10 cellular contexts compared by ENCODE assay signal in the genomic region with DNA sequence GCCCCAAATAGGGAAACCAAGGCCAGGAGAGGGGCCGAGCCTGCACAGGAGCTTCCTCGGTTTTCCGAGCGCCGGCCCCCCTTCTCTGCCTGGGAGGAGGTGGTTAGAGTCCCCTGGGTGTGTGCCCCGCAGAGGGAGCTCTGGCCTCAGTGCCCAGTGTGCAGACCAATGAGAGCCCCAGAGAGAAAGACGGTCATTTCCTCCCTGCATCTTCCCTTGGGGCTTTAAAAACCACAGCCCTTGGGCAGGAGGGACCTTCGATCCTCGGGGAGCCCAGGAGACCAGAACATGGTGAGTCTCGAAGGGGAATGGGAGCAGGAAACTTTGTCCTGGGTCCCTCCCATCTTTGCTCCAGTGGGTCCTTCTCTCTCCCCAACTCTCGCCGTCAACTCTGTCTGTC. TPM values are rescaled to one million over a fixed set of nuclear protein-coding genes. Genes with fewer than 3 reads are reported as not detected.
A peak's percentile ranks its signal among the peaks of the same experiment; 100 is the strongest.
DNase-seq lines count a peak whose midpoint lies in the region; ATAC-seq and TF ChIP-seq lines count a peak whose summit lies in the region.
"Had no signal": no experiment of that assay in that cellular context is flagged by ENCODE, and none has a peak within 500 bp of the region (broad histone marks: within the 10 kb centered on the region; RNA-seq: fewer than 3 reads in every experiment).

TSS of gene C5AR1 (plus strand) at position 254 of the 400 bp plus-strand sequence. CDS start at position 289, 35 bp downstream.

- H3K27ac Mint-ChIP-seq in immature natural killer cell, result no peak within 1 kb of the TSS

- peak within 1 kb of the TSS in 31 of 59 donors; percentile 4 to 51 (median 20) for H3K4me3 ChIP-seq in dorsolateral prefrontal cortex
- peak within 1 kb of the TSS; percentile 50 for H3K4me3 ChIP-seq in mononuclear cell (ENCODE audit: low read length)
- H3K4me3 ChIP-seq in tibial nerve, result peak within 1 kb of the TSS in 2 of 4 donors; percentile 17 to 43
- H3K4me3 ChIP-seq: SJSA1 had no signal

- TF ChIP-seq POLR2A in tibial nerve (IDR thresholded peaks at IDR 0.05), result peak in 1 of 2 donors; percentile 36

- peaks cover 0 to 1% (median 0%) of the 10 kb centered on the region in 6 donors for H3K9me3 Mint-ChIP-seq in immature natural killer cell

- H3K36me3 ChIP-seq in tibial nerve, result no peaks in the 10 kb centered on the region
- H3K36me3 ChIP-seq: SJSA1 had no signal

- H3K9me3 ChIP-seq in mononuclear cell (ENCODE audit: low read depth, low read length), result no peaks in the 10 kb centered on the region
- no peaks in the 10 kb centered on the region for H3K9me3 ChIP-seq in tibial nerve
- H3K9me3 ChIP-seq: SJSA1 had no signal

- WGBS in tibial nerve, 2 donors, result 25 to 37% methylated on average over 12 of the region's 12 CpGs

- ATAC-seq in HG03139 (IDR thresholded peaks at IDR 0.05; ENCODE audit: unreplicated experiment) (no peak), HG03196 (IDR thresholded peaks at IDR 0.05; ENCODE audit: unreplicated experiment) (no peak)
- ATAC-seq: foreskin keratinocyte had no signal

- intact Hi-C loops in dorsolateral prefrontal cortex (cut with DNase I), result no loop called here

- peak within 1 kb of the TSS in 19 of 59 donors; percentile 4 to 63 (median 29) for H3K27ac ChIP-seq in dorsolateral prefrontal cortex
- peak within 1 kb of the TSS in 2 of 4 donors; percentile 62 to 72 for H3K27ac ChIP-seq in tibial nerve
- H3K27ac ChIP-seq: foreskin keratinocyte, SJSA1 had no signal

- no peak within 1 kb of the TSS for H3K4me3 Mint-ChIP-seq in immature natural killer cell

- peaks cover 60% of the 10 kb centered on the region for H3K4me1 ChIP-seq in mononuclear cell (ENCODE audit: insufficient read depth, low read length)
- peaks cover 0 to 15% (median 4%) of the 10 kb centered on the region in 4 donors for H3K4me1 ChIP-seq in tibial nerve
- H3K4me1 ChIP-seq: foreskin keratinocyte, SJSA1 had no signal

- H3K4me1 Mint-ChIP-seq in immature natural killer cell, result peaks cover 6% of the 10 kb centered on the region in 2 donors

- peaks cover 0 to 4% (median 0%) of the 10 kb centered on the region in 3 donors for H3K36me3 Mint-ChIP-seq in immature natural killer cell

- peak; percentile 20 for DNase-seq in MV-4-11 (lab: John Stamatoyannopoulos, UW)
- peak in 1 of 10 donors; percentile 29 for DNase-seq in dorsolateral prefrontal cortex
- DNase-seq in tibial nerve (ENCODE audit: low spot score in 2 of 2), result no peak
- no peak for DNase-seq in immature natural killer cell
- DNase-seq: activated CD4-positive, alpha-beta T cell treated with anti-CD3 and anti-CD28 coated beads, Interleukin-2, amount 50 U/mL, for 1 hour; foreskin keratinocyte had no signal

- H3K27me3 ChIP-seq in dorsolateral prefrontal cortex (peaks cover 0 to 13% (median 0%) of the 10 kb centered on the region in 45 donors), mononuclear cell (ENCODE audit: insufficient read depth, low read length) (no peaks in the 10 kb centered on the region), tibial nerve (no peaks in the 10 kb centered on the region)
- H3K27me3 ChIP-seq: SJSA1 had no signal

- TF ChIP-seq EP300 in tibial nerve (IDR thresholded peaks at IDR 0.05), result peak in 1 of 2 donors; percentile 63

- H3K27me3 Mint-ChIP-seq in immature natural killer cell (ENCODE audit: low read depth in 3 of 3), result peaks cover 9 to 17% (median 14%) of the 10 kb centered on the region in 3 donors

- TF ChIP-seq CTCF in dorsolateral prefrontal cortex (IDR thresholded peaks at IDR 0.05 in 54 of 56, conservative IDR thresholded peaks at IDR 0.05 in 2 of 56; ENCODE audit: low read depth in 1 of 56, partially characterized antibody in 56 of 56) (peak in 1 of 56 donors; percentile 9), tibial nerve (IDR thresholded peaks at IDR 0.05) (no peak)

RNA-seq across cellular contexts. Expression of gene C5AR1, which starts in this region (rescaled TPM):
- total RNA-seq in dorsolateral prefrontal cortex (10 to 100 TPM in 11 of 120 experiments, 1 to 10 TPM in 108, under 1 TPM in 1; 0.67 to 19.3 (median 5.1) TPM), mononuclear cell (92.2 TPM), tibial nerve (10 to 100 TPM in 3 of 4 donors, 1 to 10 TPM in 1; 5.0 to 34.5 (median 12.7) TPM)
- polyA plus RNA-seq in immature natural killer cell, result under 1 TPM in 2 of 3 donors, not detected in 1; 0.16 to 0.36 TPM
- total RNA-seq: SJSA1 had no signal
- polyA plus RNA-seq: foreskin keratinocyte had no signal
